ENCODE assay signal across 21 cellular contexts in genomic region chr6:33733294-33734007, GRCh38. TPM values are rescaled to one million over a fixed set of nuclear protein-coding genes. Genes with fewer than 3 reads are reported as not detected.
"Had no signal": no experiment of that assay in that cellular context is flagged by ENCODE, and none has a peak within 500 bp of the region (broad histone marks: within the 10 kb centered on the region; RNA-seq: fewer than 3 reads in every experiment).

No MANE protein-coding gene starts in this region.

- H3K27me3 ChIP-seq: brain microvascular endothelial cell had no signal

- H3K4me3 Mint-ChIP-seq: activated CD4-positive, alpha-beta memory T cell treated with anti-CD3 and anti-CD28 coated beads for 36 hours; activated CD4-positive, alpha-beta T cell treated with anti-CD3 and anti-CD28 coated beads for 36 hours; central memory CD8-positive, alpha-beta T cell; natural killer cell; stimulated activated memory B cell treated with anti-CD40 and anti-IgM and Interleukin-4, amounts not matched to agents 10 μg/mL and 1 μg/mL and 100 μg/mL, for 72 hours; WTC11 had no signal

- H3K9me3 Mint-ChIP-seq: activated CD4-positive, alpha-beta memory T cell treated with anti-CD3 and anti-CD28 coated beads for 36 hours; activated T-helper 2 cell treated with anti-CD3 and anti-CD28 coated beads, Interferon-gamma antibody, Interleukin-2, Interleukin-4, amounts not matched to agents 10 μg/mL and 5 μg/mL and 100 μg/mL, durations not matched to agents 14 hours and 24 hours and 36 hours; central memory CD8-positive, alpha-beta T cell; natural killer cell; stimulated activated memory B cell treated with anti-CD40 and anti-IgM and Interleukin-4, amounts not matched to agents 10 μg/mL and 1 μg/mL and 100 μg/mL, for 72 hours; WTC11 had no signal

- ATAC-seq: activated CD4-positive, alpha-beta T cell treated with anti-CD3 and anti-CD28 coated beads for 36 hours; foreskin keratinocyte; sciatic nerve; stimulated activated memory B cell treated with anti-CD40 and anti-IgM and Interleukin-4, amounts not matched to agents 10 μg/mL and 1 μg/mL and 100 μg/mL, for 72 hours; WTC11 had no signal

- H3K27ac Mint-ChIP-seq: activated CD4-positive, alpha-beta memory T cell treated with anti-CD3 and anti-CD28 coated beads for 36 hours; activated CD4-positive, alpha-beta T cell treated with anti-CD3 and anti-CD28 coated beads for 36 hours; activated T-helper 2 cell treated with anti-CD3 and anti-CD28 coated beads, Interferon-gamma antibody, Interleukin-2, Interleukin-4, amounts not matched to agents 10 μg/mL and 5 μg/mL and 100 μg/mL, durations not matched to agents 14 hours and 24 hours and 36 hours; natural killer cell; stimulated activated memory B cell treated with anti-CD40 and anti-IgM and Interleukin-4, amounts not matched to agents 10 μg/mL and 1 μg/mL and 100 μg/mL, for 72 hours had no signal

- H3K4me1 Mint-ChIP-seq: activated CD4-positive, alpha-beta T cell treated with anti-CD3 and anti-CD28 coated beads for 36 hours; central memory CD8-positive, alpha-beta T cell; natural killer cell; WTC11 had no signal

- H3K9me3 ChIP-seq: thoracic aorta had no signal

- H3K27ac ChIP-seq: brain microvascular endothelial cell, coronary artery, foreskin keratinocyte, SK-N-MC, thoracic aorta had no signal

- H3K4me3 ChIP-seq: coronary artery, lung, SK-N-MC, thoracic aorta had no signal

- H3K4me1 ChIP-seq: foreskin keratinocyte had no signal

- H3K36me3 ChIP-seq: brain microvascular endothelial cell, thoracic aorta had no signal

- H3K27me3 Mint-ChIP-seq: activated CD4-positive, alpha-beta memory T cell treated with anti-CD3 and anti-CD28 coated beads for 36 hours; activated CD4-positive, alpha-beta T cell treated with anti-CD3 and anti-CD28 coated beads for 36 hours had no signal

- H3K36me3 Mint-ChIP-seq: activated CD4-positive, alpha-beta memory T cell treated with anti-CD3 and anti-CD28 coated beads for 36 hours; natural killer cell; stimulated activated memory B cell treated with anti-CD40 and anti-IgM and Interleukin-4, amounts not matched to agents 10 μg/mL and 1 μg/mL and 100 μg/mL, for 72 hours; WTC11 had no signal

- DNase-seq: activated CD4-positive, alpha-beta memory T cell treated with anti-CD3 and anti-CD28 coated beads for 36 hours; activated CD4-positive, alpha-beta T cell treated with anti-CD3 and anti-CD28 coated beads for 36 hours; activated naive CD4-positive, alpha-beta T cell treated with Interleukin-2 at 50 U/mL for 16 hours; activated T-cell treated with anti-CD3 and anti-CD28 coated beads, Interleukin-2, amount 50 U/mL, for 1 hour; anterior cingulate cortex; brain microvascular endothelial cell; foreskin keratinocyte; head of caudate nucleus; natural killer cell; nucleus accumbens; stimulated activated CD4-positive, alpha-beta T cell treated with anti-CD3 and anti-CD28 coated beads, Interleukin-4, amount 100 ng/mL, for 24 hours had no signal

RNA-seq across cellular contexts. Expression of gene IP6K3, which starts 13.3 kb away (rescaled TPM):
- total RNA-seq: activated CD4-positive, alpha-beta memory T cell treated with anti-CD3 and anti-CD28 coated beads for 36 hours; activated CD4-positive, alpha-beta T cell treated with anti-CD3 and anti-CD28 coated beads for 36 hours; activated T-helper 2 cell treated with anti-CD3 and anti-CD28 coated beads, Interferon-gamma antibody, Interleukin-2, Interleukin-4, amounts not matched to agents 10 μg/mL and 5 μg/mL and 100 μg/mL, durations not matched to agents 14 hours and 24 hours and 36 hours; foreskin keratinocyte; natural killer cell; T-helper 2 cell treated with Interferon-gamma antibody and Interleukin-4, amounts not matched to agents 100 ng/mL and 5 ng/mL, for 36 hours had no signal
- polyA plus RNA-seq: foreskin keratinocyte had no signal
